ENCODE assay signal across 10 cellular contexts in genomic region chrX:131053076-131053475, GRCh38. TPM values are rescaled to one million over a fixed set of nuclear protein-coding genes. Genes with fewer than 3 reads are reported as not detected.
"Had no signal": no experiment of that assay in that cellular context is flagged by ENCODE, and none has a peak within 500 bp of the region (broad histone marks: within the 10 kb centered on the region; RNA-seq: fewer than 3 reads in every experiment).

No MANE protein-coding gene starts in this region.

- H3K27ac ChIP-seq: HL-60 had no signal

- FAIRE-seq: HepG2, HTR-8/SVneo, K562 had no signal

- ATAC-seq: HepG2, K562 had no signal

- DNase-seq: IMR-90, KBM-7, KG1 had no signal

- H3K4me3 ChIP-seq: K562 had no signal

RNA-seq across cellular contexts. Expression of gene ARHGAP36, which starts 5.1 kb away (rescaled TPM):
- total RNA-seq: HepG2, HT-29, HT1080, IMR-90, K562 had no signal
- polyA plus RNA-seq: HepG2, IgD-negative memory B cell, IMR-90, K562 had no signal
